ENCODE assay signal across 8 cellular contexts in the genomic region with DNA sequence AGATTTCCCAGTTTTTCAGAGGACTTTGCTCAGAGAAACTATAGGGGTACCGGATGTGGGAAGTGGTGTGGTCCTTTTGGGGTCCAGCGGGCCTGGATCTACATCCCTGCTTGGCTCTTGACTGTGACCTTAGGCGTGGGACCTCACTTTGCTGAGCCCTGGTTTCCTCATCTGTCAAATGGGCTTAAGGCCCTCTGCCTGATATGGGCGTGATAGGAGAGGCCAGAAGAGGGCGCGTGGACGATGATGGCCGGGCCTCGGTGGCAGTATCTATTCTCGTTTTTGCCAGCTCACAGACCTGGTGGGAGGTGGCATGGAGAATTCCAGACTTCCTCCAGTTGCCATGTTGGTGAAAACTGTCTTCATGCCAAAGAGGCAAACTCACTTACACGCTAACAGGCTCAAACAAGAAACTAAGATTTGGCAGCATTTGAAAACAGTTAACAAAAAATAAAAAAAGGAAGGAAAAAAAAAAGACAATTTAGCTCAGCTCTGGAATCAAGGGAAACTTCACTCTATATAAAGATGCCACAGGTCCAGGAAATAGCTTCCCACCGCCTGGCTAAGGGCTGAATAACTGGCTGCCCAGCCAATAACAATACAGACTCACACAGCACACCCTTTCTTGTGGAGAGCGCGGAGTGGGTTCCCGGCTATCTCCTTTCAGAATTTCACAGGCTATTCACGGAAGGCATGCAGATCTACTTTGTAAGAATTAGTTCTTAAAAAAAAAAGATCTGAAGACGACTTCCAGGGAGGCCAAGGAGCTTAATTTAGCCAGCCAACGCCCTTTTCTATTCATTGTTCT.
DNase-seq lines count a peak whose midpoint lies in the region; ATAC-seq and TF ChIP-seq lines count a peak whose summit lies in the region.

No MANE protein-coding gene starts in this region.

- peak overlapping the region; percentile 55; the same call in 1 of the 2 replicates for H3K27ac ChIP-seq in SK-N-MC

- peak overlapping the region; percentile 83 to 89 (median 87) for H3K4me3 Mint-ChIP-seq in nephron

- no peaks in the 10 kb centered on the region for H3K9me3 ChIP-seq in ES-I3 (ENCODE audit: control insufficient read depth, insufficient read depth, low read length)
- H3K9me3 ChIP-seq in SK-N-MC (ENCODE audit: low read depth, low read length) = no peaks in the 10 kb centered on the region

- peaks cover 6% of the 10 kb centered on the region for H3K36me3 Mint-ChIP-seq in nephron (ENCODE audit: low read depth)

- H3K4me1 ChIP-seq in ES-I3 (ENCODE audit: insufficient read depth, low read length) = peaks cover 18% of the 10 kb centered on the region

- no peaks in the 10 kb centered on the region for H3K9me3 Mint-ChIP-seq in nephron

- TF ChIP-seq CTCF in fibroblast of mammary gland (conservative IDR thresholded peaks at IDR 0.05; ENCODE audit: control insufficient read depth, insufficient read depth, low read depth, low read length) = peak; percentile 22
- no peak for TF ChIP-seq CTCF in nephron (IDR thresholded peaks at IDR 0.05; ENCODE audit: unreplicated experiment in 3 of 3)

- peak overlapping the region; percentile 90 to 93 (median 92) for H3K27ac Mint-ChIP-seq in nephron

- peak overlapping the region; percentile 89 for H3K9ac ChIP-seq in ES-I3 (ENCODE audit: low read depth, low read length)
- peak overlapping the region; percentile 80 for H3K9ac ChIP-seq in SK-N-MC (ENCODE audit: insufficient read length)

- ATAC-seq in HG03135 (IDR thresholded peaks at IDR 0.05; ENCODE audit: unreplicated experiment) (no peak), HG03039 (IDR thresholded peaks at IDR 0.05; ENCODE audit: unreplicated experiment) (no peak), GM21390 (IDR thresholded peaks at IDR 0.05; ENCODE audit: unreplicated experiment) (no peak)

- H3K27me3 Mint-ChIP-seq in nephron (ENCODE audit: low read depth) = no peaks in the 10 kb centered on the region

- DNase-seq in SK-N-MC (ENCODE audit: low read depth, low spot score) (no peak), fibroblast of mammary gland (ENCODE audit: low read depth) (peak; percentile 74), OCI-M1 (lab: John Stamatoyannopoulos, UW) (no peak)

- peaks cover 63% of the 10 kb centered on the region for H3K4me1 Mint-ChIP-seq in nephron

- H3K36me3 ChIP-seq in ES-I3 (ENCODE audit: insufficient read depth, low read length) (no peaks in the 10 kb centered on the region), SK-N-MC (ENCODE audit: insufficient read depth, low read length) (no peaks in the 10 kb centered on the region)

- H3K4me3 ChIP-seq in SK-N-MC = peak overlapping the region; percentile 93
- peak overlapping the region; percentile 96 for H3K4me3 ChIP-seq in fibroblast of mammary gland (ENCODE audit: control insufficient read depth, low read depth, low read length)
